In the genomic region with DNA sequence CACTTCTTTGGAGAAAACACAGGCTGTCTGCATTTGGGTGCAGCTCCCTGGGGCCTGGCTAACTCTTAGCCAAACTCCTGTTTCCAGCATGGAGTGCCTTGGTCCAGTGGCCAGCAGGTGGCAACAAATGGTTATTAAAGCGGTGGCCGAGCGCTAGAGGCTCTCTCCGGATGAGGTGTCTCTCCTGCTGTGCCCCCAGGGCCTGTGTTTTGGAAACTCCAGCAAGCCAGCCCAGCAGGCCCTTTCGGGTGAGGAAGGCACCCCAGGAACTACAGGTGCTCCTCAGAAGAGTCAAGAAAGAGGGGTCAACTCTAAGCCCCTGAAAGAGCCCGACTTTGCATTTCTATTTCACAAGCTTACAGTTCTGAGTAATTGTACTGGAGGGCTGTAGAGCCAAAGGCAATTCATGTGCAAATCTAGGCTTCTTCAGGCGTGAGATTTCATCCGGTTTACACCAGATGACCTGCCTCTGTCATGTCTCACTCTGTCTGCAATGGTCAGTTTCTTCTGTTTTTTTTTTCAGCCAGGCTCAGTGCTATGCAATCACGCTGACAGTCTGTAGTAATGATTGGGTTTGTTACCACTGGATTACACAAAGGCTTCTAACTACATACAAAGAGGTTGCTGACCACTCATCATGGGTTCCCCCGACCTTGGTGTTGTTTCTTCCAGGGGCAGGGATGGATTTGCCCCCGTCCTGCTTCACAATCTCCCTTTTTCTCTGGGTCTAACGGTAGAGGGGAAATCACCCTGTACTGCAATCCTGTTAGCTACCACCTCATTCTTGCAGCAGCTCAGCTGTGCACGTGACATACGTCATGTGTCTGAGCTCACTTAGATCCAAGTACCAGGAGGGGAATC, we compare ENCODE assay signal across 8 cellular contexts. TPM values are rescaled to one million over a fixed set of nuclear protein-coding genes. Genes with fewer than 3 reads are reported as not detected.
A peak's percentile ranks its signal among the peaks of the same experiment; 100 is the strongest.
DNase-seq lines count a peak whose midpoint lies in the region; ATAC-seq, FAIRE-seq and TF ChIP-seq lines count a peak whose summit lies in the region.

No MANE protein-coding gene starts in this region.

- DNase-seq in A549 (ENCODE audit: low read depth in 1 of 2, low spot score in 1 of 2) (peak; percentile 70 to 87), GM12865 (ENCODE audit: low read depth) (peak; percentile 66), NCI-H345 treated with DMSO at 0.1 percent for 48 hours (lab: John Stamatoyannopoulos, UW; ENCODE audit: unreplicated experiment) (peak; percentile 21), fibroblast of the conjunctiva (ENCODE audit: low read depth) (peak; percentile 68), nephron progenitor cell (peak; percentile 73), aorta (peak; percentile 78 to 91)
- peak; percentile 55 for DNase-seq in activated T-cell treated with anti-CD3 and anti-CD28 coated beads, Interleukin-2, amount 50 U/mL, for 1 hour

- TF ChIP-seq CTCF in A549 (IDR thresholded peaks at IDR 0.05) (peak; percentile 93), GM12865 (IDR thresholded peaks at IDR 0.05; ENCODE audit: insufficient read depth, low read depth, low read length, missing control alignments) (peak; percentile 65), nephron progenitor cell (IDR thresholded peaks at IDR 0.05) (peak; percentile 74)

- POLR2A ChIA-PET in A549 (lab: Yijun Ruan, JAX), result interaction anchor here (0.6 to 1.9 kb wide), 4 partner anchors 201 to 426 kb away, joined by 3 to 6 read pairs (median 4); no protein-coding TSS in a partner anchor

- H3K4me2 ChIP-seq in A549, result peak overlapping the region; percentile 73

- no peak overlapping the region for H3K4me3 ChIP-seq in A549
- H3K4me3 ChIP-seq in GM12865 (ENCODE audit: low read depth, low read length), result no peak overlapping the region
- no peak overlapping the region for H3K4me3 ChIP-seq in aorta (ENCODE audit: low read length in 2 of 2)

- H3K4me3 Mint-ChIP-seq in nephron progenitor cell, result peak overlapping the region; percentile 34

- H3K27me3 Mint-ChIP-seq in nephron progenitor cell (ENCODE audit: low read depth, poor library complexity), result no peaks in the 10 kb centered on the region

- no peak for TF ChIP-seq POLR2A in A549 (IDR thresholded peaks at IDR 0.05; ENCODE audit: low read length)

- H3K4me1 Mint-ChIP-seq in nephron progenitor cell, result peaks cover 60% of the 10 kb centered on the region

- peak; percentile 96 to 97 for TF ChIP-seq RAD21 in A549 (conservative IDR thresholded peaks at IDR 0.05 in 1 of 2, IDR thresholded peaks at IDR 0.05 in 1 of 2)

- CTCF ChIA-PET in A549 (lab: Yijun Ruan, JAX), result interaction anchor here (0.5 to 10.8 kb wide), 69 partner anchors 7 to 1357 kb away, joined by 3 to 274 read pairs (median 5); partner anchors contain the start of genes CHN1 and CHRNA1

- peak overlapping the region; percentile 64 for H3K27ac Mint-ChIP-seq in nephron progenitor cell

- H3K9me3 Mint-ChIP-seq in nephron progenitor cell, result no peaks in the 10 kb centered on the region

- intact Hi-C loops in aorta (cut with DNase I), result loop anchor here (1.0 to 2.0 kb wide), 2 partner anchors 217 to 218 kb away; no protein-coding TSS in a partner anchor

- ATAC-seq in A549 (peak; percentile 99), HG03066 (IDR thresholded peaks at IDR 0.05; ENCODE audit: low read depth, unreplicated experiment) (peak; percentile 73), aorta (ENCODE audit: low FRiP score) (peak; percentile 94)

- H3K27me3 ChIP-seq in aorta (ENCODE audit: control insufficient read depth in 1 of 2, insufficient read depth in 2 of 2, low read length in 1 of 2), result no peaks in the 10 kb centered on the region

- 36% methylated on average over 14 of the region's 14 CpGs for WGBS in A549 (ENCODE audit: missing lambda C conversion rate)
- WGBS in aorta, 2 donors, result 31% methylated on average over 14 of the region's 14 CpGs

- H3K36me3 ChIP-seq in aorta (ENCODE audit: control insufficient read depth in 1 of 2, insufficient read depth in 2 of 2, low read length in 1 of 2), result no peaks in the 10 kb centered on the region

- H3K4me1 ChIP-seq in A549 (peaks cover 7% of the 10 kb centered on the region), aorta (ENCODE audit: control insufficient read depth in 1 of 2, insufficient read depth in 2 of 2, low read length in 2 of 2) (peaks cover 0 to 2% of the 10 kb centered on the region in 2 donors)

- H3K36me3 Mint-ChIP-seq in nephron progenitor cell (ENCODE audit: low read depth), result no peaks in the 10 kb centered on the region

- H3K27ac ChIP-seq in A549 (peak overlapping the region; percentile 41 to 77; a peak in 5 of 6 replicates), aorta (ENCODE audit: low read depth in 1 of 2, low read length in 2 of 2) (no peak overlapping the region)

- H3K9me3 ChIP-seq in A549 (no peaks in the 10 kb centered on the region), aorta (ENCODE audit: control insufficient read depth, low read length) (no peaks in the 10 kb centered on the region)

- no peak for TF ChIP-seq EP300 in A549 (IDR thresholded peaks at IDR 0.05)

- no peak for FAIRE-seq in A549 (lab: Jason Lieb, UNC)

TF ChIP-seq in A549, 52 proteins besides CTCF, POLR2A, EP300 and RAD21:
- TF ChIP-seq USF2 (IDR thresholded peaks at IDR 0.05) (peak; percentile 59), SMC3 (IDR thresholded peaks at IDR 0.05) (peak; percentile 95), PBX3 (IDR thresholded peaks at IDR 0.05) (no peak), JUNB (IDR thresholded peaks at IDR 0.05) (no peak), FOSB (CRISPR knock-in tag; IDR thresholded peaks at IDR 0.05) (no peak), TFCP2L1 (CRISPR knock-in tag; IDR thresholded peaks at IDR 0.05) (no peak)

RNA-seq across cellular contexts. Expression of gene CHRNA1, which starts 7.6 kb away (rescaled TPM):
- not detected in 2 replicates for polyA plus RNA-seq in A549 (2011; rRNA removed)
- polyA plus RNA-seq in A549 (2012; cell fraction: cytosol; rRNA removed), result not detected in 2 replicates
- polyA plus RNA-seq in A549 (2012; cell fraction: nucleus; rRNA removed), result not detected in 2 replicates
- polyA plus RNA-seq in A549 (2017; fragmentation: RNase III; extraction: RNeasy Plus Mini Kit Qiagen cat#74134 plus additional on column Dnase treatment), result not detected in 3 replicates
- not detected in 2 replicates for polyA minus RNA-seq in A549 (2011; rRNA and poly(A)+ RNA removed)
- not detected for total RNA-seq in aorta
- 1 to 10 TPM in 1 of 2 donors, not detected in 1; 2.0 TPM for polyA plus RNA-seq in aorta

Comparison
In these comparisons a context has a peak if more than half of its experiments do, and no peak if none do; other contexts are left out.
1. DNase-seq: peak in every context shown above with its lines; median percentile 84 in aorta; 78 in A549; 73 in nephron progenitor cell; 68 in fibroblast of the conjunctiva; 66 in GM12865; 55 in activated T-cell treated with anti-CD3 and anti-CD28 coated beads, Interleukin-2, amount 50 U/mL, for 1 hour; 21 in NCI-H345 treated with DMSO at 0.1 percent for 48 hours.
2. H3K27ac ChIP-seq: peak in A549 (2 of 2); none in aorta (0 of 2).
3. Peak in every context shown above with its lines, with median percentiles within 50 percentile points of each other: ATAC-seq and CTCF ChIP-seq.